ENCODE assay signal across 25 cellular contexts in genomic region chr14:81087230-81087629, GRCh38.
"Had no signal": no experiment of that assay in that cellular context is flagged by ENCODE, and none has a peak within 500 bp of the region (broad histone marks: within the 10 kb centered on the region; RNA-seq: fewer than 3 reads in every experiment).

No MANE protein-coding gene starts in this region.

- ATAC-seq: effector memory CD8-positive, alpha-beta T cell; esophagus mucosa; gastrocnemius medialis; heart right ventricle; left cardiac atrium; left lung; left ventricle myocardium superior; lower lobe of right lung; mucosa of descending colon had no signal

- H3K36me3 ChIP-seq: colonic mucosa, esophagus squamous epithelium, gastrocnemius medialis, heart right ventricle, left lung, lower lobe of right lung had no signal

- H3K27ac ChIP-seq: colonic mucosa, epithelial cell of prostate, esophagus squamous epithelium, gastrocnemius medialis, heart right ventricle, left lung, lower lobe of right lung had no signal

- H3K4me1 ChIP-seq: colonic mucosa, esophagus squamous epithelium, gastrocnemius medialis, heart right ventricle, left lung, lower lobe of right lung had no signal

- FAIRE-seq: endometrium, islet of Langerhans, keratinocyte had no signal

- H3K9me3 ChIP-seq: colonic mucosa, esophagus squamous epithelium, gastrocnemius medialis, heart right ventricle, left lung, lower lobe of right lung, mucosa of descending colon had no signal

- H3K4me3 ChIP-seq: colonic mucosa, esophagus squamous epithelium, gastrocnemius medialis, heart right ventricle, left lung, lower lobe of right lung, mucosa of descending colon had no signal

- DNase-seq: colonic mucosa; cortex of kidney; effector CD8-positive, alpha-beta T cell; effector memory CD8-positive, alpha-beta T cell; endodermal cell; erythroblast; esophagus squamous epithelium; foreskin fibroblast; foreskin melanocyte; gastrocnemius medialis; glutamatergic neuron; head of caudate nucleus; heart right ventricle; hippocampal formation; left cardiac atrium; left lung; left ventricle myocardium superior; lower lobe of right lung; mesenchymal stem cell; mucosa of descending colon had no signal

- H3K27me3 ChIP-seq: colonic mucosa, esophagus squamous epithelium, gastrocnemius medialis, heart right ventricle, left lung had no signal
